In genomic region chr16:5422047-5422446, GRCh38 we compare ENCODE assay signal across 26 cellular contexts.
A peak's percentile ranks its signal among the peaks of the same experiment; 100 is the strongest.
DNase-seq lines count a peak whose midpoint lies in the region; ATAC-seq, FAIRE-seq and TF ChIP-seq lines count a peak whose summit lies in the region.
"Had no signal": no experiment of that assay in that cellular context is flagged by ENCODE, and none has a peak within 500 bp of the region (broad histone marks: within the 10 kb centered on the region; RNA-seq: fewer than 3 reads in every experiment).

No MANE protein-coding gene starts in this region.

- H3K27ac ChIP-seq in H1 (ENCODE audit: low read depth, low read length) = no peak overlapping the region
- H3K27ac ChIP-seq in osteoblast (ENCODE audit: low read depth, low read length) = no peak overlapping the region
- H3K27ac ChIP-seq: BLaER1 had no signal

- H4K91ac ChIP-seq in H1 (replicated peaks; ENCODE audit: insufficient read length, low read length) = no peak overlapping the region

- no peak for TF ChIP-seq RAD21 in H1 (IDR thresholded peaks at IDR 0.05 in 1 of 2, conservative IDR thresholded peaks at IDR 0.05 in 1 of 2; ENCODE audit: low read depth in 2 of 2, low read length in 2 of 2)

- no peak for TF ChIP-seq EP300 in H1 (IDR thresholded peaks at IDR 0.05; ENCODE audit: borderline replicate concordance in 1 of 2, low read depth in 2 of 2, low read length in 2 of 2)

- TF ChIP-seq CTCF in WTC11 (IDR thresholded peaks at IDR 0.05) (no peak), H1 (IDR thresholded peaks at IDR 0.05; ENCODE audit: control extremely low read depth in 1 of 3, insufficient read depth in 1 of 3, low read depth in 1 of 3, low read length in 3 of 3) (no peak), osteoblast (IDR thresholded peaks at IDR 0.05; ENCODE audit: extremely low read depth, low read depth, low read length) (no peak)

- ATAC-seq in WTC11 (no peak), T-cell (replicated peaks in 1 of 4) (no peak)
- ATAC-seq: GM12878 had no signal

- H2AFZ ChIP-seq in H1 (ENCODE audit: low read length) (no peak overlapping the region), osteoblast (ENCODE audit: low read length) (no peak overlapping the region)

- H3K27me3 ChIP-seq in H1 (replicated peaks in 1 of 4; ENCODE audit: control insufficient read depth in 3 of 4, extremely low read depth in 1 of 4, insufficient read depth in 3 of 4, low read length in 3 of 4) (no peaks in the 10 kb centered on the region), osteoblast (ENCODE audit: insufficient read depth, low read length) (no peaks in the 10 kb centered on the region), H7 (ENCODE audit: control insufficient read depth, insufficient read depth, low read length) (no peaks in the 10 kb centered on the region)
- H3K27me3 ChIP-seq: BE2C, BLaER1 had no signal

- H3K14ac ChIP-seq in H1 (ENCODE audit: insufficient read length) = no peak overlapping the region

- POLR2A ChIA-PET in WTC11 (lab: Charles Lee) = no interaction called here
- POLR2A ChIA-PET in H1 (lab: Charles Lee; ENCODE audit: partially characterized antibody) = no interaction called here
- POLR2A ChIA-PET in T-cell (lab: Charles Lee) = no interaction called here

- H3K4ac ChIP-seq in H1 (replicated peaks; ENCODE audit: insufficient read length, low read depth, low read length) = no peak overlapping the region

- H2BK15ac ChIP-seq in H1 (ENCODE audit: low read length) = peak overlapping the region; percentile 68; the same call in 1 of the 2 replicates

- peaks cover 0 to 2% (median 0%) of the 10 kb centered on the region in 4 experiments; a peak in 2 of 7 replicates for H3K4me1 ChIP-seq in H1 (replicated peaks in 1 of 4; ENCODE audit: control insufficient read depth in 3 of 4, insufficient read depth in 4 of 4, low read length in 3 of 4)
- no peaks in the 10 kb centered on the region for H3K4me1 ChIP-seq in osteoblast (ENCODE audit: insufficient read depth, low read length)
- H3K4me1 ChIP-seq: BLaER1 had no signal

- no peak overlapping the region for H3K4me3 Mint-ChIP-seq in WTC11
- no peak overlapping the region for H3K4me3 Mint-ChIP-seq in T-cell
- H3K4me3 Mint-ChIP-seq: CD14-positive monocyte; CD4-positive, alpha-beta memory T cell; CD4-positive, CD25-positive, alpha-beta regulatory T cell; CD8-positive, alpha-beta memory T cell had no signal

- no peak overlapping the region for H2BK12ac ChIP-seq in H1 (ENCODE audit: low read depth, low read length)

- H2BK5ac ChIP-seq in H1 (ENCODE audit: low read depth, low read length) = no peak overlapping the region

- no peak overlapping the region; the same call in none of the 2 replicates for H3K18ac ChIP-seq in H1 (ENCODE audit: extremely low read depth, low read length)

- H4K20me1 ChIP-seq in H1 (replicated peaks in 1 of 2; ENCODE audit: control insufficient read depth in 1 of 2, insufficient read depth in 2 of 2, low read length in 2 of 2) = no peaks in the 10 kb centered on the region
- no peaks in the 10 kb centered on the region for H4K20me1 ChIP-seq in osteoblast (ENCODE audit: insufficient read depth, low read length)
- H4K20me1 ChIP-seq: BLaER1 had no signal

- H2BK120ac ChIP-seq in H1 (replicated peaks; ENCODE audit: low read depth, low read length) = no peak overlapping the region

- FAIRE-seq in H1 (lab: Jason Lieb, UNC) = no peak
- FAIRE-seq: A204.1, GM12878, GM12892, GM18507 had no signal

- no peak overlapping the region for H3K4me2 ChIP-seq in H1 (ENCODE audit: insufficient read depth in 1 of 2, low read depth in 2 of 2, low read length in 2 of 2)
- H3K4me2 ChIP-seq in osteoblast (ENCODE audit: insufficient read depth, low read length) = no peak overlapping the region
- H3K4me2 ChIP-seq: BLaER1 had no signal

- H3K36me3 Mint-ChIP-seq in WTC11 (peaks cover 9% of the 10 kb centered on the region), T-cell (no peaks in the 10 kb centered on the region)
- H3K36me3 Mint-ChIP-seq: CD14-positive monocyte; CD4-positive, alpha-beta memory T cell; CD4-positive, CD25-positive, alpha-beta regulatory T cell; CD8-positive, alpha-beta memory T cell had no signal

- H3K79me2 ChIP-seq in H1 (ENCODE audit: control insufficient read depth in 1 of 2, insufficient read depth in 2 of 2, low read length in 2 of 2) (no peaks in the 10 kb centered on the region), osteoblast (ENCODE audit: insufficient read depth, low read length) (no peaks in the 10 kb centered on the region)

- 79 to 100% methylated on average over 1 to 3 of the region's 3 CpGs for WGBS in H1 (ENCODE audit: extremely low coverage in 1 of 2, insufficient coverage in 1 of 2, insufficient read length in 1 of 2, insufficient replicate concordance in 2 of 2, low coverage in 1 of 2, low lambda C conversion rate in 2 of 2, missing lambda C conversion rate in 1 of 2), 2 experiments

- H3K9me3 Mint-ChIP-seq in WTC11 (peaks cover 29% of the 10 kb centered on the region), T-cell (no peaks in the 10 kb centered on the region)
- H3K9me3 Mint-ChIP-seq: CD4-positive, CD25-positive, alpha-beta regulatory T cell had no signal

- H2BK20ac ChIP-seq in H1 (ENCODE audit: low read length) = no peak overlapping the region

- no peak overlapping the region for H4K8ac ChIP-seq in H1 (ENCODE audit: extremely low read depth, insufficient read depth, low read length)

- H3K4me3 ChIP-seq in H1 (ENCODE audit: extremely low read depth in 1 of 4, insufficient read depth in 2 of 4, low read depth in 3 of 4, low read length in 4 of 4) (no peak overlapping the region), osteoblast (ENCODE audit: insufficient read depth, low read length) (no peak overlapping the region), H7 (ENCODE audit: insufficient read depth, low read depth, low read length) (no peak overlapping the region)
- H3K4me3 ChIP-seq: BLaER1, GM12878 had no signal

- DNase-seq in WTC11 (ENCODE audit: low spot score) (no peak), H1 (ENCODE audit: low read depth in 1 of 2, low spot score in 2 of 2) (no peak), osteoblast (ENCODE audit: insufficient read length, low spot score, missing footprints) (peak; percentile 70), T-cell (no peak), H7 (no peak)
- DNase-seq: 8988T; ACHN; BE2C; C1 segment of cervical spinal cord; CD4-positive, alpha-beta memory T cell; CD4-positive, CD25-positive, alpha-beta regulatory T cell; CD8-positive, alpha-beta memory T cell; COR-L47; DMS 273 treated with DMSO at 0.1 percent for 48 hours; DMS153; DMS53; DMS79; DND-41; EL; GDM1 had no signal

- no peak overlapping the region for H3K9ac ChIP-seq in H1 (replicated peaks in 1 of 4; ENCODE audit: extremely low read depth in 1 of 4, low read depth in 3 of 4, low read length in 3 of 4)
- H3K9ac ChIP-seq: BLaER1 had no signal

- H3K4me1 Mint-ChIP-seq in WTC11 (peaks cover 4% of the 10 kb centered on the region; the same call in 1 of the 2 replicates), T-cell (no peaks in the 10 kb centered on the region)
- H3K4me1 Mint-ChIP-seq: CD14-positive monocyte; CD4-positive, alpha-beta memory T cell; CD4-positive, CD25-positive, alpha-beta regulatory T cell; CD8-positive, alpha-beta memory T cell had no signal

- H3K23ac ChIP-seq in H1 (ENCODE audit: insufficient read length) = no peak overlapping the region

- H3K23me2 ChIP-seq in H1 (ENCODE audit: low read depth, low read length) = no peaks in the 10 kb centered on the region; the same call in 1 of the 2 replicates

- H3K36me3 ChIP-seq in H1 (ENCODE audit: control insufficient read depth in 2 of 4, insufficient read depth in 4 of 4, low read length in 3 of 4) = no peaks in the 10 kb centered on the region
- H3K36me3 ChIP-seq in osteoblast (ENCODE audit: insufficient read depth, low read length) = no peaks in the 10 kb centered on the region
- H3K36me3 ChIP-seq in H7 (replicated peaks; ENCODE audit: control insufficient read depth, insufficient read depth, low read length) = no peaks in the 10 kb centered on the region
- H3K36me3 ChIP-seq: BE2C, BLaER1 had no signal

- H3K27ac Mint-ChIP-seq in WTC11 (no peak overlapping the region), T-cell (no peak overlapping the region)
- H3K27ac Mint-ChIP-seq: CD14-positive monocyte; CD4-positive, alpha-beta memory T cell; CD4-positive, CD25-positive, alpha-beta regulatory T cell; CD8-positive, alpha-beta memory T cell had no signal

- H3K56ac ChIP-seq in H1 (replicated peaks; ENCODE audit: insufficient read length, low read depth, low read length) = no peak overlapping the region

- H3K79me1 ChIP-seq in H1 (ENCODE audit: low read depth, low read length) = no peaks in the 10 kb centered on the region

- no peaks in the 10 kb centered on the region for H3K9me3 ChIP-seq in H1 (ENCODE audit: insufficient read depth in 2 of 2, low read depth in 1 of 2, low read length in 1 of 2)
- no peaks in the 10 kb centered on the region for H3K9me3 ChIP-seq in osteoblast (ENCODE audit: low read depth, low read length)
- H3K9me3 ChIP-seq: BE2C, BLaER1 had no signal

- CTCF ChIA-PET in WTC11 (lab: Charles Lee) = no interaction called here
- CTCF ChIA-PET in H1 (lab: Charles Lee; ENCODE audit: partially characterized antibody) = interaction anchor here (1.5 to 1.7 kb wide), 2 partner anchors 9 to 68 kb away, joined by 3 to 4 read pairs; no protein-coding TSS in a partner anchor
- CTCF ChIA-PET in T-cell (lab: Charles Lee) = no interaction called here

- TF ChIP-seq POLR2A in H1 (IDR thresholded peaks at IDR 0.05; ENCODE audit: control extremely low read depth in 1 of 2, low read depth in 2 of 2, low read length in 2 of 2) = no peak

- peaks cover 7% of the 10 kb centered on the region; the same call in 1 of the 2 replicates for H3K27me3 Mint-ChIP-seq in WTC11 (ENCODE audit: low read depth)
- peaks cover 5 to 15% of the 10 kb centered on the region in 2 donors for H3K27me3 Mint-ChIP-seq in T-cell

- peak overlapping the region; percentile 82; the same call in 1 of the 2 replicates for H2AK5ac ChIP-seq in H1 (ENCODE audit: low read depth, low read length)

- no peak overlapping the region for H4K5ac ChIP-seq in H1 (ENCODE audit: insufficient read length, low read depth, low read length)

TF ChIP-seq in WTC11, 78 proteins besides CTCF, POLR2A, EP300 and RAD21:
- no peak for TF ChIP-seq ELF4 (CRISPR knock-in tag; IDR thresholded peaks at IDR 0.05; ENCODE audit: low read depth)
- TF ChIP-seq SP1 (CRISPR knock-in tag; conservative IDR thresholded peaks at IDR 0.05) = no peak
- TF ChIP-seq ZNF263 (CRISPR knock-in tag; IDR thresholded peaks at IDR 0.05; ENCODE audit: low read depth) = peak; percentile 70
- TF ChIP-seq NFYB (CRISPR knock-in tag; conservative IDR thresholded peaks at IDR 0.05; ENCODE audit: low read depth) = no peak

TF ChIP-seq in H1, 55 proteins besides CTCF, POLR2A, EP300 and RAD21 (continues in another document):
- no peak for TF ChIP-seq CBX5 (IDR thresholded peaks at IDR 0.05; ENCODE audit: low read depth, low read length)
- no peak for TF ChIP-seq SP4 (IDR thresholded peaks at IDR 0.05; ENCODE audit: low read length)
- TF ChIP-seq FOSL1 (IDR thresholded peaks at IDR 0.05; ENCODE audit: insufficient read depth, low read depth, low read length) = no peak
